In genomic region chr6:2245103-2245953, GRCh38 we compare ENCODE assay signal across 8 cellular contexts. TPM values are rescaled to one million over a fixed set of nuclear protein-coding genes. Genes with fewer than 3 reads are reported as not detected.
DNase-seq lines count a peak whose midpoint lies in the region; ATAC-seq and TF ChIP-seq lines count a peak whose summit lies in the region.

Gene GMDS, minus strand, starts transcription at chr6:2245605.

- no peaks in the 10 kb centered on the region for H3K9me3 Mint-ChIP-seq in activated naive CD8-positive, alpha-beta T cell treated with anti-CD3 and anti-CD28 coated beads, Interleukin-2, amount 50 U/mL, for 24 hours

- H3K4me3 ChIP-seq in cardiac muscle cell (peak within 1 kb of the TSS; percentile 80), tibial nerve (peak within 1 kb of the TSS; percentile 65 to 87 (median 75))

- TF ChIP-seq EP300 in tibial nerve (IDR thresholded peaks at IDR 0.05) = peak in 1 of 2 donors; percentile 75

- H3K9me3 ChIP-seq in cardiac muscle cell (ENCODE audit: low read depth) (no peaks in the 10 kb centered on the region), tibial nerve (no peaks in the 10 kb centered on the region)

- H3K27me3 Mint-ChIP-seq in activated naive CD8-positive, alpha-beta T cell treated with anti-CD3 and anti-CD28 coated beads, Interleukin-2, amount 50 U/mL, for 24 hours = no peaks in the 10 kb centered on the region

- peak; percentile 79 for DNase-seq in NCI-H1048 (lab: John Stamatoyannopoulos, UW)
- DNase-seq in T follicular helper cell (ENCODE audit: low read depth) = peak; percentile 75
- peak; percentile 84 for DNase-seq in activated naive CD8-positive, alpha-beta T cell treated with anti-CD3 and anti-CD28 coated beads, Interleukin-2, amount 50 U/mL, for 24 hours
- DNase-seq in cardiac muscle cell (ENCODE audit: low read depth in 1 of 2, low spot score in 1 of 2) = peak; percentile 93 to 94
- DNase-seq in pons (ENCODE audit: low spot score) = peak; percentile 90
- peak; percentile 65 to 75 for DNase-seq in tibial nerve (ENCODE audit: low spot score in 2 of 2)

- peak; percentile 75 for TF ChIP-seq POLR2A in GM10847 (IDR thresholded peaks at IDR 0.05; ENCODE audit: extremely low read depth, insufficient read length)
- TF ChIP-seq POLR2A in tibial nerve (IDR thresholded peaks at IDR 0.05) = peak; percentile 75 to 95

- TF ChIP-seq CTCF in cardiac muscle cell (IDR thresholded peaks at IDR 0.05; ENCODE audit: low read depth, low read length) (no peak), tibial nerve (IDR thresholded peaks at IDR 0.05) (peak in 2 of 5 experiments; percentile 42 to 48)

- no peaks in the 10 kb centered on the region for H3K4me1 ChIP-seq in cardiac muscle cell (ENCODE audit: low read depth)
- H3K4me1 ChIP-seq in tibial nerve = peaks cover 0 to 16% (median 10%) of the 10 kb centered on the region in 4 donors

- peak within 1 kb of the TSS; percentile 93 for H3K27ac Mint-ChIP-seq in activated naive CD8-positive, alpha-beta T cell treated with anti-CD3 and anti-CD28 coated beads, Interleukin-2, amount 50 U/mL, for 24 hours

- H3K4me1 Mint-ChIP-seq in activated naive CD8-positive, alpha-beta T cell treated with anti-CD3 and anti-CD28 coated beads, Interleukin-2, amount 50 U/mL, for 24 hours = peaks cover 59% of the 10 kb centered on the region

- H3K27ac ChIP-seq in cardiac muscle cell (no peak within 1 kb of the TSS), tibial nerve (peak within 1 kb of the TSS; percentile 76 to 90 (median 87))

- ATAC-seq in HG02571 (IDR thresholded peaks at IDR 0.05; ENCODE audit: unreplicated experiment) = peak; percentile 90
- ATAC-seq in activated naive CD8-positive, alpha-beta T cell treated with anti-CD3 and anti-CD28 coated beads, Interleukin-2, amount 50 U/mL, for 24 hours = peak; percentile 95

- H3K36me3 ChIP-seq in cardiac muscle cell = no peaks in the 10 kb centered on the region
- H3K36me3 ChIP-seq in tibial nerve = peaks cover 0 to 17% (median 0%) of the 10 kb centered on the region in 3 donors

- peaks cover 9% of the 10 kb centered on the region for H3K36me3 Mint-ChIP-seq in activated naive CD8-positive, alpha-beta T cell treated with anti-CD3 and anti-CD28 coated beads, Interleukin-2, amount 50 U/mL, for 24 hours (ENCODE audit: low read depth)

- H3K27me3 ChIP-seq in cardiac muscle cell (peaks cover 5% of the 10 kb centered on the region), tibial nerve (no peaks in the 10 kb centered on the region)

- 0% methylated on average over 13 to 66 of the region's 102 CpGs for WGBS in tibial nerve, 2 donors

- peak within 1 kb of the TSS; percentile 90 for H3K4me3 Mint-ChIP-seq in activated naive CD8-positive, alpha-beta T cell treated with anti-CD3 and anti-CD28 coated beads, Interleukin-2, amount 50 U/mL, for 24 hours

RNA-seq across cellular contexts. Expression of gene GMDS, which starts in this region (rescaled TPM):
- total RNA-seq in cardiac muscle cell = 6.3 and 14.7 TPM in 2 replicates
- polyA plus RNA-seq in cardiac muscle cell = 6.9 and 17.7 TPM in 2 replicates
- total RNA-seq in tibial nerve = 10 to 100 TPM; 14.9 to 46.5 (median 32.8) TPM
